8 cellular contexts compared by ENCODE assay signal in genomic region chr18:35267161-35267651, GRCh38. TPM values are rescaled to one million over a fixed set of nuclear protein-coding genes. Genes with fewer than 3 reads are reported as not detected.
DNase-seq lines count a peak whose midpoint lies in the region; ATAC-seq and TF ChIP-seq lines count a peak whose summit lies in the region.

No MANE protein-coding gene starts in this region.

- peak; percentile 88 for ATAC-seq in GM19025 (IDR thresholded peaks at IDR 0.05; ENCODE audit: low read depth, unreplicated experiment)
- peak; percentile 98 for ATAC-seq in lung (ENCODE audit: insufficient read depth, low FRiP score)
- ATAC-seq in HG03565 (IDR thresholded peaks at IDR 0.05; ENCODE audit: unreplicated experiment): no peak

- 0 to 1% methylated on average over 47 to 48 of the region's 48 CpGs for WGBS in lung, 2 donors

- H3K36me3 Mint-ChIP-seq in IgD-negative memory B cell: peaks cover 4% of the 10 kb centered on the region

- H3K4me3 ChIP-seq in coronary artery (peak overlapping the region; percentile 81), lung (peak overlapping the region; percentile 71)

- no peaks in the 10 kb centered on the region for H3K27me3 ChIP-seq in lung (ENCODE audit: control insufficient read depth, insufficient read depth)

- H3K4me1 ChIP-seq in lung (ENCODE audit: control insufficient read depth in 2 of 2, insufficient read depth in 2 of 2, low read length in 2 of 2): peaks cover 0 to 3% of the 10 kb centered on the region in 2 donors

- peak; percentile 37 to 59 for DNase-seq in activated CD4-positive, alpha-beta T cell treated with anti-CD3 and anti-CD28 coated beads, Interleukin-2, amount 50 U/mL, for 24 hours (ENCODE audit: low read depth in 1 of 2, low spot score in 1 of 2)
- DNase-seq in coronary artery (ENCODE audit: low spot score): peak; percentile 90
- peak; percentile 73 for DNase-seq in lung (ENCODE audit: low spot score)
- peak; percentile 50 to 58 for DNase-seq in stimulated activated CD8-positive, alpha-beta memory T cell treated with anti-CD3 and anti-CD28 coated beads, Interleukin-15, amount 100 ng/mL, for 4 hours (ENCODE audit: low read depth in 2 of 2)
- no peak for DNase-seq in HPDE6-E6E7 (ENCODE audit: extremely low spot score)

- H3K4me3 Mint-ChIP-seq in IgD-negative memory B cell: peak overlapping the region; percentile 58 to 99 (median 94)

- peak overlapping the region; percentile 40 to 91 for H3K27ac ChIP-seq in coronary artery
- peak overlapping the region; percentile 92 for H3K27ac ChIP-seq in lung (ENCODE audit: low read depth in 1 of 2, low read length in 1 of 2)

- H3K27ac Mint-ChIP-seq in IgD-negative memory B cell: peak overlapping the region; percentile 50 to 98 (median 94)

- H3K9me3 ChIP-seq in lung (ENCODE audit: control insufficient read depth in 2 of 2, insufficient read depth in 1 of 2, low read length in 1 of 2): peaks cover 0 to 4% of the 10 kb centered on the region in 2 donors

- TF ChIP-seq CTCF in coronary artery (IDR thresholded peaks at IDR 0.05): no peak
- TF ChIP-seq CTCF in lung (IDR thresholded peaks at IDR 0.05; ENCODE audit: control extremely low read depth, extremely low read depth): no peak

- peaks cover 3 to 5% (median 5%) of the 10 kb centered on the region in 3 donors for H3K9me3 Mint-ChIP-seq in IgD-negative memory B cell

- H3K36me3 ChIP-seq in lung (ENCODE audit: control insufficient read depth in 2 of 2, insufficient read depth in 2 of 2, low read length in 2 of 2): peaks cover 2 to 10% of the 10 kb centered on the region in 2 donors

- peaks cover 12 to 31% (median 19%) of the 10 kb centered on the region in 3 donors for H3K4me1 Mint-ChIP-seq in IgD-negative memory B cell

- H3K27me3 Mint-ChIP-seq in IgD-negative memory B cell: no peaks in the 10 kb centered on the region

RNA-seq across cellular contexts. Expression of gene ZSCAN30, which starts 22.8 kb away (rescaled TPM):
- 4.8 TPM for polyA plus RNA-seq in IgD-negative memory B cell
- total RNA-seq in lung: 10 to 100 TPM; 14.6 to 42.6 TPM
- 1 to 10 TPM; 5.7 to 9.7 TPM for polyA plus RNA-seq in lung

RNA-seq across cellular contexts. Expression of gene ZNF397, which starts 26.4 kb away (rescaled TPM):
- polyA plus RNA-seq in IgD-negative memory B cell (13.0 TPM), lung (10 to 100 TPM; 12.2 to 13.2 TPM)
- total RNA-seq in lung: 10 to 100 TPM; 21.1 to 53.8 TPM
